30 cellular contexts compared by ENCODE assay signal in the genomic region with DNA sequence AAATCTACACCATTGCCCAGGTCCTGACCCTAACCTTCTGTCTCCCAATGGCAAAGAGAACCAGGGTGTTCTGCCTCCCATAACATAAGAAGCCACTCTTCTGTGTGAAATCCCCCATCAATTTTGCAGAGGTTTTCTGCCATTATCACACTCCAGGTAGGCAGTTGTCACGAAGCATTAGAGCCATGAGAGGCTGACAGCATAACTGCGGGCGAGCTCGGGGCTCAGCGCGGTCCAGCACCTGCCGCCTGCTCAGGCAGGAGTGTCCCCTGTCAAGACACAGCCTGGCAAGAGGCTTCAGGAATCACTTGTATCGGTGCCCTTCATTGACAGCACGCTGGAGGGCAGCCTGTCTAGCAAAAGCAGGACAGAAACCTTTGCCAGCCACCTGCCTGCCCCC.
"Had no signal": no experiment of that assay in that cellular context is flagged by ENCODE, and none has a peak within 500 bp of the region (broad histone marks: within the 10 kb centered on the region; RNA-seq: fewer than 3 reads in every experiment).

No MANE protein-coding gene starts in this region.

- H3K4me3 ChIP-seq: ascending aorta, psoas muscle, right atrium auricular region, smooth muscle cell, stomach, thyroid gland, upper lobe of left lung, vagina had no signal

- H3K36me3 Mint-ChIP-seq: activated naive CD4-positive, alpha-beta T cell treated with anti-CD3 and anti-CD28 coated beads, Interleukin-2, amount 10 ng/mL, durations not matched to agents 7 days and 5 days; activated naive CD8-positive, alpha-beta T cell treated with anti-CD3 and anti-CD28 coated beads, Interleukin-2, amount 10 ng/mL, durations not matched to agents 7 days and 5 days; brain; mesothelial cell of epicardium; stimulated activated naive B cell treated with anti-CD40 and anti-IgM and Interleukin-4, amounts not matched to agents 10 μg/mL and 1 μg/mL and 100 μg/mL, for 72 hours had no signal

- ATAC-seq: esophagus mucosa; left cardiac atrium; naive thymus-derived CD4-positive, alpha-beta T cell; psoas muscle; stimulated activated naive B cell treated with anti-CD40 and anti-IgM and Interleukin-4, amounts not matched to agents 10 μg/mL and 1 μg/mL and 100 μg/mL, for 72 hours had no signal

- H3K27me3 Mint-ChIP-seq: activated naive CD4-positive, alpha-beta T cell treated with anti-CD3 and anti-CD28 coated beads, Interleukin-2, amount 10 ng/mL, durations not matched to agents 7 days and 5 days; activated naive CD8-positive, alpha-beta T cell treated with anti-CD3 and anti-CD28 coated beads, Interleukin-2, amount 10 ng/mL, durations not matched to agents 7 days and 5 days; brain; dendritic cell treated with granulocyte-macrophage colony-stimulating factor and Interleukin-4, amounts not matched to agents 40 ng/mL and 50 ng/mL, for 4 days; stimulated activated naive B cell treated with anti-CD40 and anti-IgM and Interleukin-4, amounts not matched to agents 10 μg/mL and 1 μg/mL and 100 μg/mL, for 72 hours had no signal

- H2AFZ ChIP-seq: parathyroid adenoma had no signal

- H3K4me1 ChIP-seq: ascending aorta, parathyroid adenoma, psoas muscle, right atrium auricular region, stomach, thyroid gland, upper lobe of left lung, vagina had no signal

- H3K27ac ChIP-seq: ascending aorta, parathyroid adenoma, psoas muscle, right atrium auricular region, stomach, thyroid gland, upper lobe of left lung, vagina, VCaP had no signal

- H3K4me2 ChIP-seq: smooth muscle cell had no signal

- H3K27ac Mint-ChIP-seq: activated naive CD4-positive, alpha-beta T cell treated with anti-CD3 and anti-CD28 coated beads, Interleukin-2, amount 10 ng/mL, durations not matched to agents 7 days and 5 days; activated naive CD8-positive, alpha-beta T cell treated with anti-CD3 and anti-CD28 coated beads, Interleukin-2, amount 10 ng/mL, durations not matched to agents 7 days and 5 days; activated T-helper 1 cell treated with anti-CD3 and anti-CD28 coated beads, Interleukin-12 subunit alpha, Interleukin-12 subunit beta, Interleukin-2, Interleukin-4 antibody, amounts not matched to agents 30 ng/mL and 10 ng/mL and 1 ng/mL, durations not matched to agents 14 hours and 24 hours and 36 hours; brain; dendritic cell treated with granulocyte-macrophage colony-stimulating factor and Interleukin-4, amounts not matched to agents 40 ng/mL and 50 ng/mL, for 4 days; endodermal cell; mesothelial cell of epicardium; naive thymus-derived CD4-positive, alpha-beta T cell; stimulated activated naive B cell treated with anti-CD40 and anti-IgM and Interleukin-4, amounts not matched to agents 10 μg/mL and 1 μg/mL and 100 μg/mL, for 72 hours had no signal

- DNase-seq: activated CD4-positive, alpha-beta T cell treated with anti-CD3 and anti-CD28 coated beads for 4 hours; activated CD4-positive, alpha-beta T cell treated with anti-CD3 and anti-CD28 coated beads, Interleukin-2, amount 50 U/mL, for 4 hours; activated gamma-delta T cell; activated naive CD4-positive, alpha-beta T cell treated with anti-CD3 and anti-CD28 coated beads, Interleukin-2, amount 10 ng/mL, durations not matched to agents 7 days and 5 days; activated naive CD8-positive, alpha-beta T cell treated with anti-CD3 and anti-CD28 coated beads, Interleukin-2, amount 10 ng/mL, durations not matched to agents 7 days and 5 days; activated T-cell treated with anti-CD3 and anti-CD28 coated beads, Interleukin-2, amount 50 U/mL, for 1 hour; endodermal cell; foreskin fibroblast; head of caudate nucleus; hippocampal formation; left cardiac atrium; naive thymus-derived CD4-positive, alpha-beta T cell; nucleus accumbens; psoas muscle; stimulated activated CD4-positive, alpha-beta T cell treated with anti-CD3 and anti-CD28 coated beads, Interleukin-2, amount 100 ng/mL, for 24 hours; stimulated activated naive B cell treated with anti-CD40 and anti-IgM and Interleukin-4, amounts not matched to agents 10 μg/mL and 1 μg/mL and 100 μg/mL, for 72 hours; stomach; thyroid gland had no signal

- H3K4me1 Mint-ChIP-seq: activated naive CD4-positive, alpha-beta T cell treated with anti-CD3 and anti-CD28 coated beads, Interleukin-2, amount 10 ng/mL, durations not matched to agents 7 days and 5 days; activated naive CD8-positive, alpha-beta T cell treated with anti-CD3 and anti-CD28 coated beads, Interleukin-2, amount 10 ng/mL, durations not matched to agents 7 days and 5 days; brain; endodermal cell; mesothelial cell of epicardium; naive thymus-derived CD4-positive, alpha-beta T cell; stimulated activated naive B cell treated with anti-CD40 and anti-IgM and Interleukin-4, amounts not matched to agents 10 μg/mL and 1 μg/mL and 100 μg/mL, for 72 hours had no signal

- H3K9me3 Mint-ChIP-seq: activated T-helper 1 cell treated with anti-CD3 and anti-CD28 coated beads, Interleukin-12 subunit alpha, Interleukin-12 subunit beta, Interleukin-2, Interleukin-4 antibody, amounts not matched to agents 30 ng/mL and 10 ng/mL and 1 ng/mL, durations not matched to agents 14 hours and 24 hours and 36 hours; endodermal cell had no signal

- H3K4me3 Mint-ChIP-seq: activated naive CD4-positive, alpha-beta T cell treated with anti-CD3 and anti-CD28 coated beads, Interleukin-2, amount 10 ng/mL, durations not matched to agents 7 days and 5 days; activated naive CD8-positive, alpha-beta T cell treated with anti-CD3 and anti-CD28 coated beads, Interleukin-2, amount 10 ng/mL, durations not matched to agents 7 days and 5 days; activated T-helper 1 cell treated with anti-CD3 and anti-CD28 coated beads, Interleukin-12 subunit alpha, Interleukin-12 subunit beta, Interleukin-2, Interleukin-4 antibody, amounts not matched to agents 30 ng/mL and 10 ng/mL and 1 ng/mL, durations not matched to agents 14 hours and 24 hours and 36 hours; brain; dendritic cell treated with granulocyte-macrophage colony-stimulating factor and Interleukin-4, amounts not matched to agents 40 ng/mL and 50 ng/mL, for 4 days; endodermal cell; mesothelial cell of epicardium; naive thymus-derived CD4-positive, alpha-beta T cell; stimulated activated naive B cell treated with anti-CD40 and anti-IgM and Interleukin-4, amounts not matched to agents 10 μg/mL and 1 μg/mL and 100 μg/mL, for 72 hours had no signal

- H3K36me3 ChIP-seq: ascending aorta, right atrium auricular region, stomach, thyroid gland, upper lobe of left lung, vagina had no signal

- H3K27me3 ChIP-seq: ascending aorta, right atrium auricular region, stomach, thyroid gland, upper lobe of left lung, vagina had no signal

- H3K79me2 ChIP-seq: parathyroid adenoma had no signal
